Comparison of ENCODE assay signal across 8 cellular contexts in genomic region chr5:134649163-134649916, GRCh38. TPM values are rescaled to one million over a fixed set of nuclear protein-coding genes. Genes with fewer than 3 reads are reported as not detected.
A peak's percentile ranks its signal among the peaks of the same experiment; 100 is the strongest.
DNase-seq lines count a peak whose midpoint lies in the region; ATAC-seq and TF ChIP-seq lines count a peak whose summit lies in the region.

No MANE protein-coding gene starts in this region.

- H3K27me3 Mint-ChIP-seq in WTC11 (ENCODE audit: low read depth) (no peaks in the 10 kb centered on the region), neural crest cell (ENCODE audit: low read depth) (no peaks in the 10 kb centered on the region)

- TF ChIP-seq CTCF in GM12875 (IDR thresholded peaks at IDR 0.05; ENCODE audit: borderline replicate concordance, insufficient read depth, low read depth, low read length) (no peak), WTC11 (IDR thresholded peaks at IDR 0.05) (no peak), neural crest cell (conservative IDR thresholded peaks at IDR 0.05) (no peak)

- H3K36me3 Mint-ChIP-seq in WTC11 (peaks cover 2% of the 10 kb centered on the region; the same call in 1 of the 2 replicates), neural crest cell (ENCODE audit: low read depth) (no peaks in the 10 kb centered on the region)

- DNase-seq in WTC11 (ENCODE audit: low spot score) (no peak), fibroblast of gingiva (ENCODE audit: low read depth) (peak; percentile 21), neural crest cell (ENCODE audit: low read depth, low spot score) (no peak), NCI-H1694 (lab: John Stamatoyannopoulos, UW) (no peak), HPDE6-E6E7 (ENCODE audit: extremely low spot score) (no peak)
- no peak for DNase-seq in stimulated activated CD4-positive, alpha-beta T cell treated with anti-CD3 and anti-CD28 coated beads, Interleukin-12 subunit alpha, Interleukin-12 subunit beta, amount 100 ng/mL, for 4 hours

- POLR2A ChIA-PET in WTC11 (lab: Charles Lee), result interaction anchor here (0.6 to 1.7 kb wide), 4 partner anchors 17 to 122 kb away, joined by 3 to 7 read pairs (median 4); partner anchors contain the start of gene SAR1B

- H3K4me1 Mint-ChIP-seq in WTC11 (peaks cover 14% of the 10 kb centered on the region), neural crest cell (peaks cover 20% of the 10 kb centered on the region)

- CTCF ChIA-PET in WTC11 (lab: Charles Lee), result interaction anchor here (1.0 to 2.8 kb wide), 2 partner anchors 17 to 63 kb away, joined by 4 to 22 read pairs; partner anchors contain the start of gene SAR1B

- peak; percentile 9 for ATAC-seq in HG02943 (IDR thresholded peaks at IDR 0.05; ENCODE audit: low read depth, unreplicated experiment)
- peak; percentile 25 for ATAC-seq in WTC11

- H3K4me3 Mint-ChIP-seq in WTC11 (peak overlapping the region; percentile 88), neural crest cell (peak overlapping the region; percentile 91)

- H3K27ac Mint-ChIP-seq in WTC11 (peak overlapping the region; percentile 93), neural crest cell (ENCODE audit: unreplicated experiment) (peak overlapping the region; percentile 97)

- H3K9me3 Mint-ChIP-seq in WTC11, result no peaks in the 10 kb centered on the region
- no peaks in the 10 kb centered on the region for H3K9me3 Mint-ChIP-seq in neural crest cell

- H3K4me3 ChIP-seq in GM12875 (ENCODE audit: low read depth, low read length), result peak overlapping the region; percentile 98

TF ChIP-seq in WTC11, 78 proteins besides CTCF, POLR2A, EP300 and RAD21:
- TF ChIP-seq E2F4 (CRISPR knock-in tag; IDR thresholded peaks at IDR 0.05; ENCODE audit: borderline replicate concordance, low read depth) (no peak), ZNF138 (CRISPR knock-in tag; conservative IDR thresholded peaks at IDR 0.05) (no peak), ZNF317 (CRISPR knock-in tag; IDR thresholded peaks at IDR 0.05; ENCODE audit: borderline replicate concordance, low read depth) (no peak), ZNF416 (CRISPR knock-in tag; IDR thresholded peaks at IDR 0.05) (no peak), MXD4 (CRISPR knock-in tag; IDR thresholded peaks at IDR 0.05; ENCODE audit: borderline replicate concordance) (no peak)
- TF ChIP-seq, protein P1, sequence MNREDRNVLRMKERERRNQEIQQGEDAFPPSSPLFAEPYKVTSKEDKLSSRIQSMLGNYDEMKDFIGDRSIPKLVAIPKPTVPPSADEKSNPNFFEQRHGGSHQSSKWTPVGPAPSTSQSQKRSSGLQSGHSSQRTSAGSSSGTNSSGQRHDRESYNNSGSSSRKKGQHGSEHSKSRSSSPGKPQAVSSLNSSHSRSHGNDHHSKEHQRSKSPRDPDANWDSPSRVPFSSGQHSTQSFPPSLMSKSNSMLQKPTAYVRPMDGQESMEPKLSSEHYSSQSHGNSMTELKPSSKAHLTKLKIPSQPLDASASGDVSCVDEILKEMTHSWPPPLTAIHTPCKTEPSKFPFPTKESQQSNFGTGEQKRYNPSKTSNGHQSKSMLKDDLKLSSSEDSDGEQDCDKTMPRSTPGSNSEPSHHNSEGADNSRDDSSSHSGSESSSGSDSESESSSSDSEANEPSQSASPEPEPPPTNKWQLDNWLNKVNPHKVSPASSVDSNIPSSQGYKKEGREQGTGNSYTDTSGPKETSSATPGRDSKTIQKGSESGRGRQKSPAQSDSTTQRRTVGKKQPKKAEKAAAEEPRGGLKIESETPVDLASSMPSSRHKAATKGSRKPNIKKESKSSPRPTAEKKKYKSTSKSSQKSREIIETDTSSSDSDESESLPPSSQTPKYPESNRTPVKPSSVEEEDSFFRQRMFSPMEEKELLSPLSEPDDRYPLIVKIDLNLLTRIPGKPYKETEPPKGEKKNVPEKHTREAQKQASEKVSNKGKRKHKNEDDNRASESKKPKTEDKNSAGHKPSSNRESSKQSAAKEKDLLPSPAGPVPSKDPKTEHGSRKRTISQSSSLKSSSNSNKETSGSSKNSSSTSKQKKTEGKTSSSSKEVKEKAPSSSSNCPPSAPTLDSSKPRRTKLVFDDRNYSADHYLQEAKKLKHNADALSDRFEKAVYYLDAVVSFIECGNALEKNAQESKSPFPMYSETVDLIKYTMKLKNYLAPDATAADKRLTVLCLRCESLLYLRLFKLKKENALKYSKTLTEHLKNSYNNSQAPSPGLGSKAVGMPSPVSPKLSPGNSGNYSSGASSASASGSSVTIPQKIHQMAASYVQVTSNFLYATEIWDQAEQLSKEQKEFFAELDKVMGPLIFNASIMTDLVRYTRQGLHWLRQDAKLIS (CRISPR knock-in tag; IDR thresholded peaks at IDR 0.05; ENCODE audit: borderline replicate concordance), result no peak

RNA-seq across cellular contexts. Expression of gene SEC24A, which starts 0.8 kb away (rescaled TPM):
- 25.0 to 30.5 TPM (median 27.5 TPM) in 3 replicates for total RNA-seq in WTC11 (2021)
- 21.6 and 22.2 TPM in 2 replicates for total RNA-seq in neural crest cell

RNA-seq across cellular contexts. Expression of gene SAR1B, which starts 16.7 kb away (rescaled TPM):
- total RNA-seq in WTC11 (2021), result 27.2 to 31.3 TPM (median 27.6 TPM) in 3 replicates
- 33.5 and 34.3 TPM in 2 replicates for total RNA-seq in neural crest cell
